In the genomic region with DNA sequence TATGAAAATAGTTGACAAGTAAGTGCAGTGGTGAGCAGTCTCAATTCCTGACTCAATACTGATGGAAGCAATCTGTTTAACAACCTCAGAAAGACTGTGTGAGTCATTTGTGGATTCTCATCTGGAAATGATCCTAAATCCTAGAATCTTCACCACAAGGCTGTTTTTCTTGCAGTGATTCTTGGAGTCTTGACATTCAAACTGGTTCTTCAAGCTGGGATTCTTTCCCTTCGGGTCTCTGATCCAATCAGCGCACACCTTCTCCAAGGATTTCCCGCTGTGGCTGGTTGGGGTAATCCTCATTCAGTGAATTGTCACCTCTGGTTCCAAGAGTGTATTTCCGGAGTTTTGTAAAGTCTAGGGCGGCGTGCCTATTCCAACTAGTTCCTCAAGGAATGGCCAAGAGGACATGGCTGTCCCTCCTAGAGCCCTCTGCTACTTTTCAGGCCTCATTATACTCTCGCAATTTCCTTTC, we compare ENCODE assay signal across 8 cellular contexts. TPM values are rescaled to one million over a fixed set of nuclear protein-coding genes. Genes with fewer than 3 reads are reported as not detected.
DNase-seq lines count a peak whose midpoint lies in the region; ATAC-seq, FAIRE-seq and TF ChIP-seq lines count a peak whose summit lies in the region.

No MANE protein-coding gene starts in this region.

- H3K4me1 ChIP-seq in A549 (peaks cover 25% of the 10 kb centered on the region), SJSA1 (replicated peaks) (peaks cover 30% of the 10 kb centered on the region), hepatocyte (ENCODE audit: insufficient read depth) (no peaks in the 10 kb centered on the region)

- TF ChIP-seq EP300 in A549 (IDR thresholded peaks at IDR 0.05), result no peak

- FAIRE-seq in A549 (lab: Jason Lieb, UNC), result no peak

- H3K4me3 ChIP-seq in A549 (no peak overlapping the region), SJSA1 (no peak overlapping the region), hepatocyte (no peak overlapping the region)

- no peak for TF ChIP-seq RAD21 in A549 (conservative IDR thresholded peaks at IDR 0.05 in 1 of 2, IDR thresholded peaks at IDR 0.05 in 1 of 2)

- POLR2A ChIA-PET in A549 (lab: Yijun Ruan, JAX), result interaction anchor here (1.0 to 1.1 kb wide), 2 partner anchors 59 to 61 kb away, joined by 4 to 10 read pairs; a partner anchor contains a TSS

- H3K9me2 ChIP-seq in hepatocyte (replicated peaks; ENCODE audit: insufficient read depth), result no peaks in the 10 kb centered on the region

- peak overlapping the region; percentile 4 to 73; a peak in 3 of 6 replicates for H3K27ac ChIP-seq in A549
- peak overlapping the region; percentile 62 for H3K27ac ChIP-seq in SJSA1
- H3K27ac ChIP-seq in hepatocyte, result peak overlapping the region; percentile 17

- H3K4me2 ChIP-seq in A549, result peak overlapping the region; percentile 35
- no peak overlapping the region for H3K4me2 ChIP-seq in hepatocyte

- peak in 1 of 2 experiments; percentile 28 for DNase-seq in A549 (ENCODE audit: low read depth in 1 of 2, low spot score in 1 of 2)
- DNase-seq in SJSA1 (ENCODE audit: low read depth in 1 of 2, low spot score in 2 of 2), result peak in 1 of 2 experiments; percentile 83
- peak; percentile 20 for DNase-seq in hepatocyte (ENCODE audit: low spot score)
- no peak for DNase-seq in DMS153 (lab: John Stamatoyannopoulos, UW)
- DNase-seq in activated CD4-positive, alpha-beta T cell treated with anti-CD3 and anti-CD28 coated beads, Interleukin-2, amount 50 U/mL, for 1 hour, result no peak
- DNase-seq in Kasumi-1 (lab: John Stamatoyannopoulos, UW), result no peak
- DNase-seq in activated CD8-positive, alpha-beta memory T cell treated with anti-CD3 and anti-CD28 coated beads, Interleukin-2, amount 50 U/mL, for 4 hours, result no peak

- TF ChIP-seq CTCF in A549 (IDR thresholded peaks at IDR 0.05) (no peak), hepatocyte (IDR thresholded peaks at IDR 0.05; ENCODE audit: poor library complexity) (no peak)

- no peaks in the 10 kb centered on the region for H4K20me1 ChIP-seq in hepatocyte (ENCODE audit: insufficient read depth, poor library complexity, severe bottlenecking)

- ATAC-seq in A549, result peak; percentile 65; a peak in 5 of 6 replicates
- peak; percentile 11 for ATAC-seq in GM21515 (IDR thresholded peaks at IDR 0.05; ENCODE audit: unreplicated experiment)

- H2AFZ ChIP-seq in hepatocyte, result no peak overlapping the region

- CTCF ChIA-PET in A549 (lab: Yijun Ruan, JAX), result interaction anchor here (0.6 to 4.9 kb wide), 21 partner anchors 9 to 339 kb away, joined by 3 to 58 read pairs (median 6); no protein-coding TSS in a partner anchor

- H3K9me3 ChIP-seq in A549 (peaks cover 18% of the 10 kb centered on the region), SJSA1 (replicated peaks) (no peaks in the 10 kb centered on the region; the same call in 1 of the 2 replicates), hepatocyte (ENCODE audit: low read depth) (no peaks in the 10 kb centered on the region)

- 56% methylated on average over 7 of the region's 7 CpGs for WGBS in A549 (ENCODE audit: missing lambda C conversion rate)
- WGBS in hepatocyte (ENCODE audit: low lambda C conversion rate, missing lambda C conversion rate), result 59% methylated on average over 7 of the region's 7 CpGs

- H3K36me3 ChIP-seq in SJSA1, result no peaks in the 10 kb centered on the region
- H3K36me3 ChIP-seq in hepatocyte (replicated peaks; ENCODE audit: insufficient read depth, low read depth), result no peaks in the 10 kb centered on the region

- no peaks in the 10 kb centered on the region for H3K79me2 ChIP-seq in hepatocyte

- TF ChIP-seq POLR2A in A549 (IDR thresholded peaks at IDR 0.05; ENCODE audit: low read length), result no peak

- no peaks in the 10 kb centered on the region for H3K27me3 ChIP-seq in SJSA1 (replicated peaks)
- no peaks in the 10 kb centered on the region for H3K27me3 ChIP-seq in hepatocyte

TF ChIP-seq in A549, 52 proteins besides CTCF, POLR2A, EP300 and RAD21:
- TF ChIP-seq MAFK (IDR thresholded peaks at IDR 0.05; ENCODE audit: partially characterized antibody), result no peak
TF ChIP-seq in A549: peak in this region for 0.

RNA-seq across cellular contexts. Expression of a gene that starts 37.7 kb away (rescaled TPM):
- polyA plus RNA-seq in A549 (2011; rRNA removed) (7.0 and 9.5 TPM in 2 replicates), A549 (2017; fragmentation: RNase III; extraction: RNeasy Plus Mini Kit Qiagen cat#74134 plus additional on column Dnase treatment) (7.4 to 7.6 TPM (median 7.4 TPM) in 3 replicates), hepatocyte (14.6 and 19.0 TPM in 2 replicates)
- 4.2 and 5.4 TPM in 2 replicates for polyA plus RNA-seq in A549 (2012; cell fraction: cytosol; rRNA removed)
- polyA plus RNA-seq in A549 (2012; cell fraction: nucleus; rRNA removed), result 9.0 and 9.6 TPM in 2 replicates
- 9.1 and 12.1 TPM in 2 replicates for polyA minus RNA-seq in A549 (2011; rRNA and poly(A)+ RNA removed)
- 10.3 and 12.1 TPM in 2 replicates for total RNA-seq in SJSA1 (2014; rRNA removed; shearing (Covaris generic))
- total RNA-seq in hepatocyte, result 7.1 and 10.0 TPM in 2 replicates

RNA-seq across cellular contexts. Expression of a gene that starts 58.8 kb away (rescaled TPM):
- polyA plus RNA-seq in A549 (2011; rRNA removed) (52.4 and 56.4 TPM in 2 replicates), A549 (2017; fragmentation: RNase III; extraction: RNeasy Plus Mini Kit Qiagen cat#74134 plus additional on column Dnase treatment) (7.8 to 13.3 TPM (median 8.7 TPM) in 3 replicates), hepatocyte (65.3 and 111 TPM in 2 replicates)
- polyA plus RNA-seq in A549 (2012; cell fraction: cytosol; rRNA removed), result 8.3 and 11.1 TPM in 2 replicates
- 15.0 and 23.3 TPM in 2 replicates for polyA plus RNA-seq in A549 (2012; cell fraction: nucleus; rRNA removed)
- polyA minus RNA-seq in A549 (2011; rRNA and poly(A)+ RNA removed), result 72.9 and 109 TPM in 2 replicates
- total RNA-seq in SJSA1 (2014; rRNA removed; shearing (Covaris generic)), result 9.9 and 13.7 TPM in 2 replicates
- 76.3 and 98.2 TPM in 2 replicates for total RNA-seq in hepatocyte
